In genomic region chr12:120688527-120689071, GRCh38 we compare ENCODE assay signal across 9 cellular contexts. TPM values are rescaled to one million over a fixed set of nuclear protein-coding genes. Genes with fewer than 3 reads are reported as not detected.
A peak's percentile ranks its signal among the peaks of the same experiment; 100 is the strongest.
DNase-seq lines count a peak whose midpoint lies in the region; ATAC-seq and TF ChIP-seq lines count a peak whose summit lies in the region.
"Had no signal": no experiment of that assay in that cellular context is flagged by ENCODE, and none has a peak within 500 bp of the region (broad histone marks: within the 10 kb centered on the region; RNA-seq: fewer than 3 reads in every experiment).

No MANE protein-coding gene starts in this region.

- TF ChIP-seq CTCF in BE2C (IDR thresholded peaks at IDR 0.05; ENCODE audit: low read depth, low read length) (no peak), kidney epithelial cell (IDR thresholded peaks at IDR 0.05; ENCODE audit: insufficient read depth, low read length, poor library complexity, severe bottlenecking) (no peak), suprapubic skin (IDR thresholded peaks at IDR 0.05) (no peak)

- no peak for TF ChIP-seq EP300 in suprapubic skin (IDR thresholded peaks at IDR 0.05)

- H3K27me3 ChIP-seq in BE2C (no peaks in the 10 kb centered on the region), HUES48 (ENCODE audit: control insufficient read depth, insufficient read depth, low read length) (no peaks in the 10 kb centered on the region), kidney epithelial cell (ENCODE audit: control insufficient read depth, insufficient read depth, low read length) (no peaks in the 10 kb centered on the region), suprapubic skin (no peaks in the 10 kb centered on the region)

- DNase-seq in BE2C, result peak; percentile 23
- DNase-seq in activated naive CD4-positive, alpha-beta T cell treated with anti-CD3 and anti-CD28 coated beads, Interleukin-2, amount 50 U/mL, for 72 hours (ENCODE audit: low spot score in 2 of 2), result no peak
- DNase-seq in kidney epithelial cell (ENCODE audit: low read depth), result no peak
- DNase-seq in suprapubic skin (ENCODE audit: low spot score in 2 of 2), result no peak
- DNase-seq in stimulated activated CD4-positive, alpha-beta T cell treated with anti-CD3 and anti-CD28 coated beads, Interleukin-1b, Interleukin-23, amount 100 ng/mL, for 48 hours, result no peak
- DNase-seq in NCI-H1105 treated with DMSO at 0.1 percent for 48 hours (lab: John Stamatoyannopoulos, UW), result no peak

- ATAC-seq in activated naive CD4-positive, alpha-beta T cell treated with anti-CD3 and anti-CD28 coated beads, Interleukin-2, amount 50 U/mL, for 72 hours, result no peak
- no peak for ATAC-seq in GM21825 (IDR thresholded peaks at IDR 0.05; ENCODE audit: unreplicated experiment)

- H3K4me3 ChIP-seq in BE2C (ENCODE audit: low read depth, low read length) (peak overlapping the region; percentile 95), HUES48 (ENCODE audit: low read depth, low read length) (peak overlapping the region; percentile 77), kidney epithelial cell (ENCODE audit: low read depth, low read length) (peak overlapping the region; percentile 85), suprapubic skin (peak overlapping the region; percentile 67)

- no peak overlapping the region for H3K9ac ChIP-seq in HUES48 (ENCODE audit: low read depth, low read length)

- no peaks in the 10 kb centered on the region for H3K4me1 ChIP-seq in BE2C
- peaks cover 39% of the 10 kb centered on the region for H3K4me1 ChIP-seq in HUES48 (ENCODE audit: control insufficient read depth, insufficient read depth, low read length)
- H3K4me1 ChIP-seq in suprapubic skin, result peaks cover 56% of the 10 kb centered on the region

- no peaks in the 10 kb centered on the region for H3K9me3 ChIP-seq in BE2C
- no peaks in the 10 kb centered on the region for H3K9me3 ChIP-seq in HUES48 (ENCODE audit: control insufficient read depth, insufficient read depth, low read length)
- H3K9me3 ChIP-seq in suprapubic skin, result no peaks in the 10 kb centered on the region

- H3K36me3 ChIP-seq in BE2C, result peaks cover 6% of the 10 kb centered on the region
- peaks cover 4% of the 10 kb centered on the region; the same call in 1 of the 2 replicates for H3K36me3 ChIP-seq in HUES48 (ENCODE audit: control insufficient read depth, insufficient read depth, low read length)
- no peaks in the 10 kb centered on the region for H3K36me3 ChIP-seq in kidney epithelial cell (ENCODE audit: control insufficient read depth, insufficient read depth, low read length)
- H3K36me3 ChIP-seq in suprapubic skin, result no peaks in the 10 kb centered on the region

- H3K36me3 Mint-ChIP-seq in activated naive CD4-positive, alpha-beta T cell treated with anti-CD3 and anti-CD28 coated beads, Interleukin-2, amount 50 U/mL, for 72 hours, result peaks cover 9 to 25% of the 10 kb centered on the region in 2 donors

- no peaks in the 10 kb centered on the region for H3K9me3 Mint-ChIP-seq in activated naive CD4-positive, alpha-beta T cell treated with anti-CD3 and anti-CD28 coated beads, Interleukin-2, amount 50 U/mL, for 72 hours

- TF ChIP-seq POLR2A in suprapubic skin (IDR thresholded peaks at IDR 0.05), result no peak

- WGBS in suprapubic skin, result 30% methylated on average over 6 of the region's 6 CpGs

- H3K27ac Mint-ChIP-seq in activated naive CD4-positive, alpha-beta T cell treated with anti-CD3 and anti-CD28 coated beads, Interleukin-2, amount 50 U/mL, for 72 hours, result peak overlapping the region; percentile 59 to 89

- no peak overlapping the region for H3K27ac ChIP-seq in HUES48 (ENCODE audit: low read depth, low read length)
- no peak overlapping the region for H3K27ac ChIP-seq in suprapubic skin

RNA-seq across cellular contexts. Expression of gene MLEC, which starts 1.6 kb away (rescaled TPM):
- polyA plus RNA-seq in BE2C (2012; ENCODE audit: insufficient read depth, insufficient read length, low read depth), result 81.1 TPM
- total RNA-seq in activated naive CD4-positive, alpha-beta T cell treated with anti-CD3 and anti-CD28 coated beads, Interleukin-2, amount 50 U/mL, for 72 hours, result 10 to 100 TPM; 51.0 to 89.9 TPM
- total RNA-seq in kidney epithelial cell (78.0 and 82.3 TPM in 2 replicates), suprapubic skin (10 to 100 TPM; 34.8 to 72.6 (median 60.4) TPM)

RNA-seq across cellular contexts. Expression of gene UNC119B, which starts 21.7 kb away (rescaled TPM):
- polyA plus RNA-seq in BE2C (2012; ENCODE audit: insufficient read depth, insufficient read length, low read depth), result 42.3 TPM
- 10 to 100 TPM; 24.3 to 26.7 TPM for total RNA-seq in activated naive CD4-positive, alpha-beta T cell treated with anti-CD3 and anti-CD28 coated beads, Interleukin-2, amount 50 U/mL, for 72 hours
- total RNA-seq in kidney epithelial cell (22.8 and 29.4 TPM in 2 replicates), suprapubic skin (10 to 100 TPM; 14.2 to 27.6 (median 19.3) TPM)

RNA-seq across cellular contexts. Expression of gene ACADS, which starts 37.0 kb away (rescaled TPM):
- polyA plus RNA-seq in BE2C (2012; ENCODE audit: insufficient read depth, insufficient read length, low read depth), result 5.9 TPM
- total RNA-seq in activated naive CD4-positive, alpha-beta T cell treated with anti-CD3 and anti-CD28 coated beads, Interleukin-2, amount 50 U/mL, for 72 hours, result 10 to 100 TPM; 15.9 to 24.5 TPM
- total RNA-seq in kidney epithelial cell (15.9 and 20.0 TPM in 2 replicates), suprapubic skin (10 to 100 TPM; 19.6 to 27.6 (median 24.4) TPM)

RNA-seq across cellular contexts. Expression of gene CABP1, which starts 48.2 kb away (rescaled TPM):
- 1.5 TPM for polyA plus RNA-seq in BE2C (2012; ENCODE audit: insufficient read depth, insufficient read length, low read depth)
- 1 to 10 TPM in 1 of 2 donors, not detected in 1; 3.0 TPM for total RNA-seq in activated naive CD4-positive, alpha-beta T cell treated with anti-CD3 and anti-CD28 coated beads, Interleukin-2, amount 50 U/mL, for 72 hours
- total RNA-seq in kidney epithelial cell (not detected in 2 replicates), suprapubic skin (under 1 TPM in 3 of 4 donors, not detected in 1; 0.19 to 0.56 (median 0.47) TPM)
- total RNA-seq: HT1080 had no signal
